Comparison of ENCODE assay signal across 20 cellular contexts in the genomic region with DNA sequence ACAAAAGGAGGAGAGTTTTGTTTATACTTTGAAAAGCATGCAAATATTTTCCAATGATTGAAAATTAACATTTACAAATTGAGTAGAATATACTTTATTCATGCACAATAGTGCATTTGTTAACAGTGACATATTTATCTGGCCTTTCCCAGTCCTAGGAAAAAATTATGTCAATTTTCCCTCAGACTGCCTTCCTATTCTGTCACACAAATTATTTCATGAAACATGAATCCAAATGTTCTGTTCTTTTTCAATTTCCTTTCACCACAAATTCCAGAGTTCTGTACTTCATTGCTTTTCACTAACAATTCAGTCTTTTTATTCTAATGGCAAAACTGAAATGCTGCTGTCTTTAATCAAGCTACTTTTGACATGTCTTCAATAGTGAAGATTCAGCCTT.
"Had no signal": no experiment of that assay in that cellular context is flagged by ENCODE, and none has a peak within 500 bp of the region (broad histone marks: within the 10 kb centered on the region; RNA-seq: fewer than 3 reads in every experiment).

No MANE protein-coding gene starts in this region.

- H3K27me3 Mint-ChIP-seq: naive thymus-derived CD8-positive, alpha-beta T cell; stimulated activated naive B cell treated with anti-CD40 and anti-IgM and Interleukin-4, amounts not matched to agents 10 μg/mL and 1 μg/mL and 100 μg/mL, for 72 hours; stimulated activated naive CD8-positive, alpha-beta T cell treated with anti-CD3 and anti-CD28 coated beads, Interleukin-15, amount 100 ng/mL, for 72 hours had no signal

- H3K27ac ChIP-seq: colonic mucosa, gastroesophageal sphincter, neutrophil, psoas muscle, sigmoid colon, testis, tibial nerve had no signal

- DNase-seq: colonic mucosa; effector CD8-positive, alpha-beta T cell; glutamatergic neuron; kidney; left colon; mammary epithelial cell; mucosa of descending colon; naive thymus-derived CD8-positive, alpha-beta T cell; psoas muscle; retina; sigmoid colon; stimulated activated CD4-positive, alpha-beta T cell treated with anti-CD3 and anti-CD28 coated beads, Interleukin-2, amount 100 ng/mL, for 24 hours; stimulated activated CD4-positive, alpha-beta T cell treated with anti-CD3 and anti-CD28 coated beads, Interleukin-4, amount 100 ng/mL, for 4 hours; stimulated activated naive B cell treated with anti-CD40 and anti-IgM and Interleukin-4, amounts not matched to agents 10 μg/mL and 1 μg/mL and 100 μg/mL, for 72 hours; stimulated activated naive CD8-positive, alpha-beta T cell treated with anti-CD3 and anti-CD28 coated beads, Interleukin-15, amount 100 ng/mL, for 72 hours; testis had no signal

- H3K36me3 Mint-ChIP-seq: stimulated activated naive B cell treated with anti-CD40 and anti-IgM and Interleukin-4, amounts not matched to agents 10 μg/mL and 1 μg/mL and 100 μg/mL, for 72 hours had no signal

- H3K9me3 ChIP-seq: colonic mucosa, gastroesophageal sphincter, mucosa of descending colon, neutrophil, psoas muscle, sigmoid colon, testis had no signal

- H3K27me3 ChIP-seq: colonic mucosa, gastroesophageal sphincter, neutrophil, sigmoid colon, testis, tibial nerve had no signal

- H3K4me1 Mint-ChIP-seq: naive thymus-derived CD8-positive, alpha-beta T cell; stimulated activated naive B cell treated with anti-CD40 and anti-IgM and Interleukin-4, amounts not matched to agents 10 μg/mL and 1 μg/mL and 100 μg/mL, for 72 hours; stimulated activated naive CD8-positive, alpha-beta T cell treated with anti-CD3 and anti-CD28 coated beads, Interleukin-15, amount 100 ng/mL, for 72 hours had no signal

- H3K27ac Mint-ChIP-seq: stimulated activated naive B cell treated with anti-CD40 and anti-IgM and Interleukin-4, amounts not matched to agents 10 μg/mL and 1 μg/mL and 100 μg/mL, for 72 hours; stimulated activated naive CD8-positive, alpha-beta T cell treated with anti-CD3 and anti-CD28 coated beads, Interleukin-15, amount 100 ng/mL, for 72 hours had no signal

- H3K4me3 Mint-ChIP-seq: naive thymus-derived CD8-positive, alpha-beta T cell; stimulated activated naive B cell treated with anti-CD40 and anti-IgM and Interleukin-4, amounts not matched to agents 10 μg/mL and 1 μg/mL and 100 μg/mL, for 72 hours; stimulated activated naive CD8-positive, alpha-beta T cell treated with anti-CD3 and anti-CD28 coated beads, Interleukin-15, amount 100 ng/mL, for 72 hours had no signal

- H3K36me3 ChIP-seq: colonic mucosa, gastroesophageal sphincter, neutrophil, sigmoid colon had no signal

- ATAC-seq: gastroesophageal sphincter; left colon; mucosa of descending colon; naive thymus-derived CD8-positive, alpha-beta T cell; psoas muscle; stimulated activated naive B cell treated with anti-CD40 and anti-IgM and Interleukin-4, amounts not matched to agents 10 μg/mL and 1 μg/mL and 100 μg/mL, for 72 hours; stimulated activated naive CD8-positive, alpha-beta T cell treated with anti-CD3 and anti-CD28 coated beads, Interleukin-15, amount 100 ng/mL, for 72 hours had no signal

- H3K4me1 ChIP-seq: colonic mucosa, psoas muscle, testis had no signal

- H3K4me3 ChIP-seq: colonic mucosa, gastroesophageal sphincter, mucosa of descending colon, psoas muscle, sigmoid colon, skin epidermis, testis, tibial nerve had no signal
